Comparison of ENCODE assay signal across 9 cellular contexts in genomic region chr2:234488913-234489451, GRCh38. TPM values are rescaled to one million over a fixed set of nuclear protein-coding genes. Genes with fewer than 3 reads are reported as not detected.
DNase-seq lines count a peak whose midpoint lies in the region; ATAC-seq, FAIRE-seq and TF ChIP-seq lines count a peak whose summit lies in the region.
"Had no signal": no experiment of that assay in that cellular context is flagged by ENCODE, and none has a peak within 500 bp of the region (broad histone marks: within the 10 kb centered on the region; RNA-seq: fewer than 3 reads in every experiment).

No MANE protein-coding gene starts in this region.

- POLR2A ChIA-PET in H1 (lab: Charles Lee; ENCODE audit: partially characterized antibody), result no interaction called here

- H3K9me3 ChIP-seq in H1 (ENCODE audit: insufficient read depth in 2 of 2, low read depth in 1 of 2, low read length in 1 of 2), result no peaks in the 10 kb centered on the region
- H3K9me3 ChIP-seq in upper lobe of left lung, result no peaks in the 10 kb centered on the region

- no peaks in the 10 kb centered on the region for H3K27me3 ChIP-seq in H1 (replicated peaks in 1 of 4; ENCODE audit: control insufficient read depth in 3 of 4, extremely low read depth in 1 of 4, insufficient read depth in 3 of 4, low read length in 3 of 4)
- no peaks in the 10 kb centered on the region for H3K27me3 ChIP-seq in upper lobe of left lung

- H3K27ac ChIP-seq in H1 (ENCODE audit: low read depth, low read length), result no peak overlapping the region
- no peak overlapping the region for H3K27ac ChIP-seq in upper lobe of left lung

- no peak overlapping the region for H4K8ac ChIP-seq in H1 (ENCODE audit: extremely low read depth, insufficient read depth, low read length)

- H4K91ac ChIP-seq in H1 (replicated peaks; ENCODE audit: insufficient read length, low read length), result no peak overlapping the region

- H2BK120ac ChIP-seq in H1 (replicated peaks; ENCODE audit: low read depth, low read length), result no peak overlapping the region

- CTCF ChIA-PET in H1 (lab: Charles Lee; ENCODE audit: partially characterized antibody), result no interaction called here

- ATAC-seq in HG02759 (IDR thresholded peaks at IDR 0.05; ENCODE audit: unreplicated experiment) (peak; percentile 69), upper lobe of left lung (ENCODE audit: low FRiP score in 2 of 2) (no peak)
- ATAC-seq in activated CD4-positive, CD25-positive, alpha-beta regulatory T cell treated with anti-CD3 and anti-CD28 coated beads, Interleukin-2, amount 50 U/mL, for 24 hours, result peak; percentile 83

- no peak overlapping the region for H4K5ac ChIP-seq in H1 (ENCODE audit: insufficient read length, low read depth, low read length)

- DNase-seq in GM12864 (ENCODE audit: low read depth) (peak; percentile 73), H1 (ENCODE audit: low read depth in 1 of 2, low spot score in 2 of 2) (no peak), HK-2 (ENCODE audit: unreplicated experiment) (no peak), NCI-H1436 (lab: John Stamatoyannopoulos, UW) (no peak), A172 (ENCODE audit: low spot score) (no peak), upper lobe of left lung (no peak)

- no peak for TF ChIP-seq POLR2A in H1 (IDR thresholded peaks at IDR 0.05; ENCODE audit: control extremely low read depth in 1 of 2, low read depth in 2 of 2, low read length in 2 of 2)
- TF ChIP-seq POLR2A in upper lobe of left lung (IDR thresholded peaks at IDR 0.05), result peak in 1 of 4 donors; percentile 21

- FAIRE-seq in H1 (lab: Jason Lieb, UNC), result no peak
- FAIRE-seq: G401.6 had no signal

- no peak overlapping the region for H3K18ac ChIP-seq in H1 (ENCODE audit: extremely low read depth, low read length)

- no peak overlapping the region for H2AK5ac ChIP-seq in H1 (ENCODE audit: low read depth, low read length)

- peaks cover 0 to 9% (median 5%) of the 10 kb centered on the region in 4 experiments; a peak in 5 of 7 replicates for H3K4me1 ChIP-seq in H1 (replicated peaks in 1 of 4; ENCODE audit: control insufficient read depth in 3 of 4, insufficient read depth in 4 of 4, low read length in 3 of 4)
- peaks cover 0 to 8% (median 2%) of the 10 kb centered on the region in 4 donors for H3K4me1 ChIP-seq in upper lobe of left lung

- H3K14ac ChIP-seq in H1 (ENCODE audit: insufficient read length), result no peak overlapping the region

- H3K79me2 ChIP-seq in H1 (ENCODE audit: control insufficient read depth in 1 of 2, insufficient read depth in 2 of 2, low read length in 2 of 2), result peaks cover 0 to 25% of the 10 kb centered on the region in 2 experiments; a peak in 3 of 4 replicates

- H2BK15ac ChIP-seq in H1 (ENCODE audit: low read length), result 0 out of 2 replicates have a peak overlapping the region, but pooled peaks have one; percentile 33

- WGBS in H1 (ENCODE audit: extremely low coverage in 1 of 2, insufficient coverage in 1 of 2, insufficient read length in 1 of 2, insufficient replicate concordance in 2 of 2, low coverage in 1 of 2, low lambda C conversion rate in 2 of 2, missing lambda C conversion rate in 1 of 2), 2 experiments, result 87% methylated on average over 8 of the region's 8 CpGs; no CpG with 5 or more reads in 1 of the 2 experiments
- WGBS in upper lobe of left lung, 2 donors, result 55 to 70% methylated on average over 8 of the region's 8 CpGs

- TF ChIP-seq CTCF in GM12864 (IDR thresholded peaks at IDR 0.05; ENCODE audit: low read depth, low read length, missing control alignments), result no peak
- TF ChIP-seq CTCF in H1 (IDR thresholded peaks at IDR 0.05; ENCODE audit: control extremely low read depth in 1 of 3, insufficient read depth in 1 of 3, low read depth in 1 of 3, low read length in 3 of 3), result no peak
- no peak for TF ChIP-seq CTCF in upper lobe of left lung (IDR thresholded peaks at IDR 0.05)

- H2BK20ac ChIP-seq in H1 (ENCODE audit: low read length), result no peak overlapping the region

- no peak overlapping the region for H3K56ac ChIP-seq in H1 (replicated peaks; ENCODE audit: insufficient read length, low read depth, low read length)

- peaks cover 3% of the 10 kb centered on the region; the same call in 1 of the 2 replicates for H3K79me1 ChIP-seq in H1 (ENCODE audit: low read depth, low read length)

- H2AFZ ChIP-seq in H1 (ENCODE audit: low read length), result no peak overlapping the region

- no peak for TF ChIP-seq RAD21 in H1 (IDR thresholded peaks at IDR 0.05 in 1 of 2, conservative IDR thresholded peaks at IDR 0.05 in 1 of 2; ENCODE audit: low read depth in 2 of 2, low read length in 2 of 2)

- no peak overlapping the region for H3K4me2 ChIP-seq in H1 (ENCODE audit: insufficient read depth in 1 of 2, low read depth in 2 of 2, low read length in 2 of 2)

- H3K9ac ChIP-seq in H1 (replicated peaks in 1 of 4; ENCODE audit: extremely low read depth in 1 of 4, low read depth in 3 of 4, low read length in 3 of 4), result no peak overlapping the region

- no peak overlapping the region; the same call in 1 of the 2 replicates for H2BK12ac ChIP-seq in H1 (ENCODE audit: low read depth, low read length)

- no peak overlapping the region for H3K23ac ChIP-seq in H1 (ENCODE audit: insufficient read length)

- H3K23me2 ChIP-seq in H1 (ENCODE audit: low read depth, low read length), result no peaks in the 10 kb centered on the region

- H3K36me3 ChIP-seq in H1 (ENCODE audit: control insufficient read depth in 2 of 4, insufficient read depth in 4 of 4, low read length in 3 of 4) (no peaks in the 10 kb centered on the region), upper lobe of left lung (no peaks in the 10 kb centered on the region)

- H4K20me1 ChIP-seq in H1 (replicated peaks in 1 of 2; ENCODE audit: control insufficient read depth in 1 of 2, insufficient read depth in 2 of 2, low read length in 2 of 2), result peaks cover 3 to 7% of the 10 kb centered on the region in 2 experiments

- no peak overlapping the region for H3K4ac ChIP-seq in H1 (replicated peaks; ENCODE audit: insufficient read length, low read depth, low read length)

- H3K4me3 ChIP-seq in GM12864 (ENCODE audit: low read depth, low read length), result no peak overlapping the region
- no peak overlapping the region for H3K4me3 ChIP-seq in H1 (ENCODE audit: extremely low read depth in 1 of 4, insufficient read depth in 2 of 4, low read depth in 3 of 4, low read length in 4 of 4)
- no peak overlapping the region for H3K4me3 ChIP-seq in upper lobe of left lung

- H2BK5ac ChIP-seq in H1 (ENCODE audit: low read depth, low read length), result no peak overlapping the region

- TF ChIP-seq EP300 in H1 (IDR thresholded peaks at IDR 0.05; ENCODE audit: borderline replicate concordance in 1 of 2, low read depth in 2 of 2, low read length in 2 of 2) (no peak), upper lobe of left lung (IDR thresholded peaks at IDR 0.05) (no peak)

RNA-seq across cellular contexts. Expression of gene ARL4C, which starts 7.9 kb away (rescaled TPM):
- 15.9 and 16.9 TPM in 2 replicates for total RNA-seq in H1 (2021; fragmentation: NEBNext Ultra II Directional; extraction: Animal tissue kit (Norgen Biotek cat#: 25700))
- 7.0 and 7.7 TPM in 2 replicates for polyA plus RNA-seq in H1 (2011; rRNA removed)
- 10.0 TPM for polyA plus RNA-seq in H1 (2011; cell fraction: cytosol; rRNA removed)
- 7.0 TPM for polyA plus RNA-seq in H1 (2011; cell fraction: nucleus; rRNA removed)
- polyA plus RNA-seq in H1 (2012, experiment 1 of 2), result 11.6 to 14.4 TPM (median 12.9 TPM) in 4 replicates
- polyA plus RNA-seq in H1 (2012, experiment 2 of 2), result 7.3 TPM
- polyA plus RNA-seq in H1 (2013, experiment 1 of 2), result 7.6 TPM
- 7.8 TPM for polyA plus RNA-seq in H1 (2013, experiment 2 of 2)
- polyA minus RNA-seq in H1 (2011; rRNA and poly(A)+ RNA removed), result 8.1 and 8.3 TPM in 2 replicates
- polyA minus RNA-seq in H1 (2011; cell fraction: cytosol; rRNA and poly(A)+ RNA removed), result 11.0 TPM
- polyA minus RNA-seq in H1 (2011; cell fraction: nucleus; rRNA and poly(A)+ RNA removed), result 12.7 TPM
- total RNA-seq in A172 (2014; rRNA removed; shearing (Covaris generic)), result 72.2 and 79.6 TPM in 2 replicates
- 10 to 100 TPM; 16.6 to 33.1 (median 20.1) TPM for total RNA-seq in upper lobe of left lung

Comparison
In these comparisons a context has a peak if more than half of its experiments do, and no peak if none do; other contexts are left out.
1. ATAC-seq: peak in HG02759 (single experiment) and activated CD4-positive, CD25-positive, alpha-beta regulatory T cell treated with anti-CD3 and anti-CD28 coated beads, Interleukin-2, amount 50 U/mL, for 24 hours (2 of 2); none in upper lobe of left lung (0 of 2).